8 cellular contexts compared by ENCODE assay signal in genomic region chr9:32589083-32589713, GRCh38. TPM values are rescaled to one million over a fixed set of nuclear protein-coding genes. Genes with fewer than 3 reads are reported as not detected.
A peak's percentile ranks its signal among the peaks of the same experiment; 100 is the strongest.
DNase-seq lines count a peak whose midpoint lies in the region; ATAC-seq and TF ChIP-seq lines count a peak whose summit lies in the region.

No MANE protein-coding gene starts in this region.

- CTCF ChIA-PET in OCI-LY7 (lab: Charles Lee; ENCODE audit: unreplicated experiment) = interaction anchor here (0.9 to 2.0 kb wide), 5 partner anchors 9 to 215 kb away, joined by 4 to 13 read pairs (median 4); no protein-coding TSS in a partner anchor

- peak overlapping the region; percentile 22; the same call in 1 of the 2 replicates for H2AFZ ChIP-seq in OCI-LY7 (ENCODE audit: low read length)

- H3K9me3 ChIP-seq in left ventricle myocardium inferior (replicated peaks) = no peaks in the 10 kb centered on the region
- H3K9me3 ChIP-seq in OCI-LY7 (ENCODE audit: low read length) = no peaks in the 10 kb centered on the region

- H3K4me3 ChIP-seq in left ventricle myocardium inferior (no peak overlapping the region), OCI-LY7 (ENCODE audit: low read depth, low read length, poor library complexity, severe bottlenecking) (no peak overlapping the region), epithelial cell of proximal tubule (ENCODE audit: low read depth, low read length) (no peak overlapping the region)

- H3K27ac ChIP-seq in left ventricle myocardium inferior (replicated peaks) (no peak overlapping the region), OCI-LY7 (ENCODE audit: low read depth, low read length, poor library complexity, severe bottlenecking) (no peak overlapping the region)

- POLR2A ChIA-PET in OCI-LY7 (lab: Charles Lee) = interaction anchor here (0.7 to 3.1 kb wide), 11 partner anchors 10 to 251 kb away, joined by 3 to 15 read pairs (median 3); partner anchors contain the start of gene NDUFB6

- ATAC-seq in Right ventricle myocardium inferior = no peak
- ATAC-seq in HG03432 (IDR thresholded peaks at IDR 0.05; ENCODE audit: unreplicated experiment) = peak; percentile 71
- no peak for ATAC-seq in GM19328 (IDR thresholded peaks at IDR 0.05; ENCODE audit: unreplicated experiment)

- intact Hi-C loops in left ventricle myocardium inferior (cut with micrococcal nuclease) (no loop called here), Right ventricle myocardium inferior (cut with DNase I) (loop anchor here (2.0 kb wide), 1 partner anchor 378 kb away; no protein-coding TSS in a partner anchor), OCI-LY7 (cut with micrococcal nuclease; ENCODE audit: unreplicated experiment) (loop anchor here (1.0 to 10.0 kb wide), 3 partner anchors 114 to 636 kb away; no protein-coding TSS in a partner anchor)

- H3K4me1 ChIP-seq in left ventricle myocardium inferior (no peaks in the 10 kb centered on the region), OCI-LY7 (ENCODE audit: insufficient read depth, low read length, poor library complexity, severe bottlenecking) (no peaks in the 10 kb centered on the region)

- no peaks in the 10 kb centered on the region for H3K79me2 ChIP-seq in OCI-LY7 (ENCODE audit: insufficient read depth, low read depth, low read length)

- peaks cover 56% of the 10 kb centered on the region for H3K27me3 ChIP-seq in left ventricle myocardium inferior (ENCODE audit: low read depth)

- DNase-seq in left ventricle myocardium inferior (no peak), Right ventricle myocardium inferior (ENCODE audit: missing footprints) (no peak), OCI-LY7 (ENCODE audit: low spot score) (peak; percentile 73), epithelial cell of proximal tubule (ENCODE audit: low read depth) (peak; percentile 42), pons (ENCODE audit: low spot score) (peak; percentile 75), NCI-H2029 treated with DMSO at 0.1 percent for 48 hours (lab: John Stamatoyannopoulos, UW) (no peak)

- H4K20me1 ChIP-seq in OCI-LY7 (ENCODE audit: insufficient read depth, low read length) = no peaks in the 10 kb centered on the region

- TF ChIP-seq CTCF in left ventricle myocardium inferior (IDR thresholded peaks at IDR 0.05; ENCODE audit: borderline replicate concordance) (peak; percentile 59), OCI-LY7 (conservative IDR thresholded peaks at IDR 0.05; ENCODE audit: low read length) (peak; percentile 94), epithelial cell of proximal tubule (conservative IDR thresholded peaks at IDR 0.05; ENCODE audit: low read depth, low read length) (peak; percentile 78)

- no peaks in the 10 kb centered on the region for H3K9me2 ChIP-seq in OCI-LY7 (ENCODE audit: insufficient read depth, low read length)

- no peak overlapping the region for H3K4me2 ChIP-seq in OCI-LY7 (ENCODE audit: low read length)

- H3K36me3 ChIP-seq in left ventricle myocardium inferior = no peaks in the 10 kb centered on the region
- H3K36me3 ChIP-seq in OCI-LY7 (ENCODE audit: insufficient read depth, low read length) = no peaks in the 10 kb centered on the region

- BruUV-seq in OCI-LY7 (replicated peaks; lab: Mats Ljungman, UMichigan) = no TSS peak

RNA-seq across cellular contexts. Expression of gene NDUFB6, which starts 16.2 kb away (rescaled TPM):
- total RNA-seq in left ventricle myocardium inferior (174 TPM), Right ventricle myocardium inferior (192 TPM), OCI-LY7 (2022) (48.6 and 54.0 TPM in 2 replicates), epithelial cell of proximal tubule (80.8 and 83.2 TPM in 2 replicates)
- 69.5 and 75.1 TPM in 2 replicates for total RNA-seq in OCI-LY7 (2014; rRNA removed; shearing (Covaris generic))

RNA-seq across cellular contexts. Expression of gene TOPORS, which starts 36.8 kb away (rescaled TPM):
- total RNA-seq in left ventricle myocardium inferior (8.4 TPM), Right ventricle myocardium inferior (8.7 TPM), OCI-LY7 (2022) (16.2 and 19.2 TPM in 2 replicates), epithelial cell of proximal tubule (14.3 and 18.5 TPM in 2 replicates)
- total RNA-seq in OCI-LY7 (2014; rRNA removed; shearing (Covaris generic)) = 17.4 and 20.1 TPM in 2 replicates

RNA-seq across cellular contexts. Expression of gene SMIM27, which starts 37.1 kb away (rescaled TPM):
- total RNA-seq in left ventricle myocardium inferior (17.3 TPM), Right ventricle myocardium inferior (12.5 TPM), OCI-LY7 (2022) (21.2 and 36.6 TPM in 2 replicates), epithelial cell of proximal tubule (8.6 and 8.7 TPM in 2 replicates)
- 17.6 and 19.5 TPM in 2 replicates for total RNA-seq in OCI-LY7 (2014; rRNA removed; shearing (Covaris generic))

RNA-seq across cellular contexts. Expression of gene TAF1L, which starts 46.3 kb away (rescaled TPM):
- not detected for total RNA-seq in left ventricle myocardium inferior
- total RNA-seq in Right ventricle myocardium inferior = not detected
- not detected in 2 replicates for total RNA-seq in OCI-LY7 (2014; rRNA removed; shearing (Covaris generic))
- total RNA-seq in OCI-LY7 (2022) = 0.06 TPM in 1 of 2 replicates, not detected in the other
- under 0.01 TPM in 1 of 2 replicates, not detected in the other for total RNA-seq in epithelial cell of proximal tubule

Comparison
In these comparisons a context has a peak if more than half of its experiments do, and no peak if none do; other contexts are left out.
1. DNase-seq: peak in OCI-LY7 (single experiment), epithelial cell of proximal tubule (single experiment) and pons (single experiment); none in left ventricle myocardium inferior (single experiment), Right ventricle myocardium inferior (single experiment) and NCI-H2029 treated with DMSO at 0.1 percent for 48 hours (single experiment).
2. Peak in every context shown above with its lines, with median percentiles within 50 percentile points of each other: CTCF ChIP-seq.